1 cellular context compared by ENCODE assay signal in genomic region chr1:202023033-202023433, GRCh38.
TF ChIP-seq lines count a peak whose summit lies in the region.

No MANE protein-coding gene starts in this region.

TF ChIP-seq in liver, 16 proteins besides CTCF, POLR2A, EP300 and RAD21 (continued from another document):
- no peak for TF ChIP-seq REST (IDR thresholded peaks at IDR 0.05)
- peak; percentile 41 to 84 for TF ChIP-seq JUND (IDR thresholded peaks at IDR 0.05)
- no peak for TF ChIP-seq FOXA2 (IDR thresholded peaks at IDR 0.05)
- TF ChIP-seq SP1 (IDR thresholded peaks at IDR 0.05), result peak; percentile 41
- peak; percentile 17 for TF ChIP-seq MAX (IDR thresholded peaks at IDR 0.05)
- TF ChIP-seq GABPA (IDR thresholded peaks at IDR 0.05 in 1 of 2, conservative IDR thresholded peaks at IDR 0.05 in 1 of 2), result no peak
- TF ChIP-seq RXRA (IDR thresholded peaks at IDR 0.05), result peak; percentile 67 to 88
